In the genomic region with DNA sequence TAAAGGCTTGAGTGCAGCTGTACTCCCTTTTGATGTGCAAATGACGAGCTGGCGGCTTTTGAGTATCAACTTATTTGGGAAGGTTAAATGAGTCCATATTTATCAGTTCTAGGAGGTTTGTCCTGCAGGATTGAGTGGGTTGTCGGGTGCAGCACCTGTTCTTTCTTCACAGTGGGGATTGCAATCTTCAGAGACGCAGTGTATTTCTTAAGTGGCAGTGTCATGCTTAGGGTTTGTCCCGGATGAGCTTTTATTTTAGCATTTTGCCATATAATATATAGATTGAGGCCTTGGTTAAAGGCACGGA, we compare ENCODE assay signal across 8 cellular contexts. TPM values are rescaled to one million over a fixed set of nuclear protein-coding genes. Genes with fewer than 3 reads are reported as not detected.
A peak's percentile ranks its signal among the peaks of the same experiment; 100 is the strongest.
DNase-seq lines count a peak whose midpoint lies in the region; ATAC-seq, FAIRE-seq and TF ChIP-seq lines count a peak whose summit lies in the region.

No MANE protein-coding gene starts in this region.

- TF ChIP-seq POLR2A in sigmoid colon (IDR thresholded peaks at IDR 0.05): no peak

- 9 to 12% methylated on average over 6 of the region's 6 CpGs for WGBS in sigmoid colon, 2 donors

- H3K27me3 ChIP-seq in SU-DHL-6 (ENCODE audit: low read length): no peaks in the 10 kb centered on the region
- H3K27me3 ChIP-seq in sigmoid colon: no peaks in the 10 kb centered on the region

- H3K79me2 ChIP-seq in SU-DHL-6 (ENCODE audit: insufficient read depth, low read length): peaks cover 59% of the 10 kb centered on the region

- H3K9me3 ChIP-seq in SU-DHL-6 (ENCODE audit: insufficient read depth, low read length): no peaks in the 10 kb centered on the region
- no peaks in the 10 kb centered on the region for H3K9me3 ChIP-seq in sigmoid colon

- DNase-seq in GM18507 (ENCODE audit: extremely low spot score, insufficient read length, low read depth) (no peak), fibroblast of pulmonary artery (ENCODE audit: low read depth) (no peak), sigmoid colon (no peak), COLO668 (lab: John Stamatoyannopoulos, UW; ENCODE audit: unreplicated experiment) (no peak), RKO (ENCODE audit: low spot score) (no peak)
- no peak for DNase-seq in stimulated activated naive CD4-positive, alpha-beta T cell treated with Interleukin-2 at 50 U/mL for 16 hours (lab: John Stamatoyannopoulos, UW)

- peak overlapping the region; percentile 87 for H3K27ac ChIP-seq in SU-DHL-6 (ENCODE audit: low read depth, low read length)
- H3K27ac ChIP-seq in sigmoid colon: peak overlapping the region; percentile 92 to 96 (median 94)

- peak; percentile 53 for FAIRE-seq in GM18507 (lab: Jason Lieb, UNC)

- peaks cover 19% of the 10 kb centered on the region for H4K20me1 ChIP-seq in SU-DHL-6 (ENCODE audit: low read depth, low read length)

- peak overlapping the region; percentile 95 for H3K4me3 ChIP-seq in SU-DHL-6 (ENCODE audit: insufficient read depth, low read length, poor library complexity, severe bottlenecking)
- H3K4me3 ChIP-seq in fibroblast of pulmonary artery (replicated peaks; ENCODE audit: low read depth, low read length): peak overlapping the region; percentile 86
- H3K4me3 ChIP-seq in sigmoid colon: peak overlapping the region; percentile 66 to 93 (median 84)

- H3K9me2 ChIP-seq in SU-DHL-6 (replicated peaks; ENCODE audit: insufficient read depth, low read length): no peaks in the 10 kb centered on the region

- H3K4me2 ChIP-seq in SU-DHL-6 (ENCODE audit: low read depth, low read length, poor library complexity, severe bottlenecking): peak overlapping the region; percentile 69

- TF ChIP-seq EP300 in sigmoid colon (IDR thresholded peaks at IDR 0.05): no peak

- intact Hi-C loops in sigmoid colon (cut with DNase I): loop anchor here (2.0 to 5.0 kb wide), 7 partner anchors 189 to 1094 kb away; a partner anchor contains a TSS

- H3K36me3 ChIP-seq in SU-DHL-6 (ENCODE audit: low read length) (no peaks in the 10 kb centered on the region), sigmoid colon (no peaks in the 10 kb centered on the region)

- ATAC-seq in HG03108 (IDR thresholded peaks at IDR 0.05; ENCODE audit: unreplicated experiment): no peak

- H2AFZ ChIP-seq in SU-DHL-6 (ENCODE audit: low read depth, low read length, severe bottlenecking): no peak overlapping the region

- H3K9ac ChIP-seq in SU-DHL-6 (ENCODE audit: low read length): peak overlapping the region; percentile 98

- TF ChIP-seq CTCF in SU-DHL-6 (IDR thresholded peaks at IDR 0.05; ENCODE audit: insufficient read depth, low read length, poor library complexity, severe bottlenecking) (no peak), fibroblast of pulmonary artery (IDR thresholded peaks at IDR 0.05; ENCODE audit: low read length, missing control alignments) (no peak), sigmoid colon (IDR thresholded peaks at IDR 0.05) (no peak)

- peaks cover 17% of the 10 kb centered on the region for H3F3A ChIP-seq in SU-DHL-6 (ENCODE audit: insufficient read depth)

- H3K4me1 ChIP-seq in sigmoid colon: peaks cover 0 to 21% (median 10%) of the 10 kb centered on the region in 4 donors

RNA-seq across cellular contexts. Expression of a gene that starts 1.2 kb away (rescaled TPM):
- total RNA-seq in sigmoid colon: 10 to 100 TPM; 22.0 to 53.9 (median 33.0) TPM
- 10 to 100 TPM in 1 of 3 donors, 1 to 10 TPM in 2; 2.5 to 17.4 (median 7.2) TPM for polyA plus RNA-seq in sigmoid colon
